Comparison of ENCODE assay signal across 9 cellular contexts in genomic region chr3:43638594-43639447, GRCh38. TPM values are rescaled to one million over a fixed set of nuclear protein-coding genes. Genes with fewer than 3 reads are reported as not detected.
DNase-seq lines count a peak whose midpoint lies in the region; ATAC-seq and TF ChIP-seq lines count a peak whose summit lies in the region.
"Had no signal": no experiment of that assay in that cellular context is flagged by ENCODE, and none has a peak within 500 bp of the region (broad histone marks: within the 10 kb centered on the region; RNA-seq: fewer than 3 reads in every experiment).

No MANE protein-coding gene starts in this region.

- TF ChIP-seq CTCF in GM12874 (IDR thresholded peaks at IDR 0.05; ENCODE audit: insufficient read depth, low read depth, low read length): peak; percentile 51
- TF ChIP-seq CTCF in stomach (IDR thresholded peaks at IDR 0.05): peak in 1 of 7 experiments; percentile 5
- TF ChIP-seq CTCF in omental fat pad (IDR thresholded peaks at IDR 0.05): no peak
- TF ChIP-seq CTCF in gastroesophageal sphincter (IDR thresholded peaks at IDR 0.05): no peak

- TF ChIP-seq EP300 in stomach (IDR thresholded peaks at IDR 0.05): no peak
- no peak for TF ChIP-seq EP300 in gastroesophageal sphincter (IDR thresholded peaks at IDR 0.05)

- H3K4me3 ChIP-seq in stomach: no peak overlapping the region
- H3K4me3 ChIP-seq in gastroesophageal sphincter: no peak overlapping the region
- H3K4me3 ChIP-seq: thoracic aorta had no signal

- H3K27ac ChIP-seq in stomach (no peak overlapping the region), gastroesophageal sphincter (no peak overlapping the region)
- H3K27ac ChIP-seq: thoracic aorta had no signal

- no peaks in the 10 kb centered on the region for H3K9me3 ChIP-seq in stomach
- no peaks in the 10 kb centered on the region for H3K9me3 ChIP-seq in gastroesophageal sphincter
- H3K9me3 ChIP-seq: thoracic aorta had no signal

- H3K4me1 ChIP-seq in stomach (peaks cover 0 to 6% (median 0%) of the 10 kb centered on the region in 4 donors), gastroesophageal sphincter (peaks cover 0 to 5% (median 0%) of the 10 kb centered on the region in 3 donors)

- H3K27ac Mint-ChIP-seq in T-cell: no peak overlapping the region

- H3K9me3 Mint-ChIP-seq in T-cell: no peaks in the 10 kb centered on the region

- no peak overlapping the region for H3K4me3 Mint-ChIP-seq in T-cell

- 40 to 53% (median 50%) methylated on average over 9 of the region's 9 CpGs for WGBS in stomach, 5 donors
- 62 to 66% methylated on average over 6 to 7 of the region's 9 CpGs for WGBS in gastroesophageal sphincter (ENCODE audit: low coverage in 1 of 2), 2 donors

- intact Hi-C loops in stomach (cut with DNase I; ENCODE audit: low total_unique reads): no loop called here

- peaks cover 0 to 6% of the 10 kb centered on the region in 2 donors for H3K27me3 Mint-ChIP-seq in T-cell

- H3K27me3 ChIP-seq in stomach (no peaks in the 10 kb centered on the region), gastroesophageal sphincter (no peaks in the 10 kb centered on the region)

- peak in 21 of 34 experiments; percentile 8 to 40 (median 18) for DNase-seq in T-cell
- DNase-seq in erythroblast (lab: John Stamatoyannopoulos, UW): peak; percentile 68 to 80
- peak; percentile 31 for DNase-seq in stomach
- no peak for DNase-seq in NCI-H446 treated with DMSO at 0.1 percent for 48 hours (lab: John Stamatoyannopoulos, UW)
- DNase-seq in omental fat pad (ENCODE audit: low spot score): no peak

- no peaks in the 10 kb centered on the region for H3K36me3 Mint-ChIP-seq in T-cell

- H3K36me3 ChIP-seq in stomach (no peaks in the 10 kb centered on the region), gastroesophageal sphincter (no peaks in the 10 kb centered on the region)
- H3K36me3 ChIP-seq: thoracic aorta had no signal

- TF ChIP-seq POLR2A in erythroblast (IDR thresholded peaks at IDR 0.05; ENCODE audit: low read length): no peak
- TF ChIP-seq POLR2A in stomach (IDR thresholded peaks at IDR 0.05): no peak
- TF ChIP-seq POLR2A in gastroesophageal sphincter (IDR thresholded peaks at IDR 0.05): no peak

- H3K4me1 Mint-ChIP-seq in T-cell: peaks cover 4 to 6% (median 6%) of the 10 kb centered on the region in 3 donors

- POLR2A ChIA-PET in T-cell (lab: Charles Lee): no interaction called here

- CTCF ChIA-PET in T-cell (lab: Charles Lee): no interaction called here

- peak; percentile 57 for ATAC-seq in HG03097 (IDR thresholded peaks at IDR 0.05; ENCODE audit: low FRiP score, unreplicated experiment)
- peak in 3 of 4 experiments; percentile 23 to 51 (median 24) for ATAC-seq in T-cell (replicated peaks in 1 of 4)
- no peak for ATAC-seq in omental fat pad (ENCODE audit: low FRiP score)
- no peak for ATAC-seq in gastroesophageal sphincter

RNA-seq across cellular contexts. Expression of gene ANO10, which starts 17.0 kb away (rescaled TPM):
- total RNA-seq in T-cell: 10 to 100 TPM in 2 of 5 donors, 1 to 10 TPM in 3; 8.4 to 12.3 (median 9.4) TPM
- 100 to 1,000 TPM in 1 of 5 donors, 10 to 100 TPM in 2, 1 to 10 TPM in 2; 3.6 to 202 (median 15.8) TPM for total RNA-seq in stomach
- 10 to 100 TPM in 1 of 3 donors, 1 to 10 TPM in 2; 5.7 to 15.6 (median 5.8) TPM for polyA plus RNA-seq in stomach
- 10 to 100 TPM; 20.2 to 29.2 (median 26.1) TPM for total RNA-seq in omental fat pad
- total RNA-seq in gastroesophageal sphincter: 10 to 100 TPM; 22.9 to 33.5 (median 30.2) TPM

RNA-seq across cellular contexts. Expression of gene ABHD5, which starts 51.9 kb away (rescaled TPM):
- total RNA-seq in T-cell: 1 to 10 TPM; 5.3 to 9.2 (median 8.2) TPM
- 10 to 100 TPM in 4 of 5 donors, 1 to 10 TPM in 1; 3.2 to 38.0 (median 26.8) TPM for total RNA-seq in stomach
- 10 to 100 TPM; 13.8 to 26.1 (median 22.8) TPM for polyA plus RNA-seq in stomach
- total RNA-seq in omental fat pad: 100 to 1,000 TPM in 3 of 4 donors, 10 to 100 TPM in 1; 39.4 to 310 (median 164) TPM
- 10 to 100 TPM; 26.1 to 53.2 (median 34.8) TPM for total RNA-seq in gastroesophageal sphincter

Comparison
In these comparisons a context has a peak if more than half of its experiments do, and no peak if none do; other contexts are left out.
1. ATAC-seq: peak in HG03097 (single experiment) and T-cell (3 of 4); none in omental fat pad (single experiment) and gastroesophageal sphincter (single experiment).
2. DNase-seq: peak in T-cell (21 of 34), erythroblast (2 of 2) and stomach (single experiment); none in NCI-H446 treated with DMSO at 0.1 percent for 48 hours (single experiment) and omental fat pad (single experiment).